9 cellular contexts compared by ENCODE assay signal in genomic region chr12:132561784-132562156, GRCh38. TPM values are rescaled to one million over a fixed set of nuclear protein-coding genes. Genes with fewer than 3 reads are reported as not detected.
DNase-seq lines count a peak whose midpoint lies in the region; ATAC-seq and TF ChIP-seq lines count a peak whose summit lies in the region.
"Had no signal": no experiment of that assay in that cellular context is flagged by ENCODE, and none has a peak within 500 bp of the region (broad histone marks: within the 10 kb centered on the region; RNA-seq: fewer than 3 reads in every experiment).

No MANE protein-coding gene starts in this region.

- peak; percentile 38 for TF ChIP-seq CTCF in OCI-LY1 (IDR thresholded peaks at IDR 0.05; ENCODE audit: low read length)
- TF ChIP-seq CTCF in fibroblast of lung (conservative IDR thresholded peaks at IDR 0.05 in 1 of 2, IDR thresholded peaks at IDR 0.05 in 1 of 2; ENCODE audit: low read depth in 1 of 2, low read length in 2 of 2), result peak; percentile 10 to 48
- no peak for TF ChIP-seq CTCF in vagina (IDR thresholded peaks at IDR 0.05)

- H3K4me1 ChIP-seq in ES-I3 (ENCODE audit: insufficient read depth, low read length) (no peaks in the 10 kb centered on the region; the same call in 1 of the 2 replicates), OCI-LY1 (ENCODE audit: insufficient read depth, low read length, severe bottlenecking) (peaks cover 13% of the 10 kb centered on the region), fibroblast of lung (ENCODE audit: control insufficient read depth, extremely low read depth, insufficient read depth, low read length) (no peaks in the 10 kb centered on the region), vagina (peaks cover 28% of the 10 kb centered on the region)

- no peak overlapping the region for H3K27ac ChIP-seq in OCI-LY1 (ENCODE audit: low read depth, low read length, poor library complexity, severe bottlenecking)
- H3K27ac ChIP-seq in fibroblast of lung (ENCODE audit: insufficient read depth, low read length), result no peak overlapping the region
- no peak overlapping the region for H3K27ac ChIP-seq in vagina

- H2AFZ ChIP-seq in OCI-LY1 (ENCODE audit: low read length) (no peak overlapping the region), fibroblast of lung (ENCODE audit: low read length) (no peak overlapping the region)

- DNase-seq in A172 (ENCODE audit: low spot score) (peak; percentile 27), fibroblast of lung (ENCODE audit: low read depth in 2 of 2) (no peak), vagina (ENCODE audit: extremely low spot score in 2 of 2) (no peak)
- no peak for DNase-seq in stimulated activated naive CD4-positive, alpha-beta T cell (lab: John Stamatoyannopoulos, UW)

- H4K20me1 ChIP-seq in OCI-LY1 (ENCODE audit: insufficient read depth, low read length) (no peaks in the 10 kb centered on the region), fibroblast of lung (ENCODE audit: control insufficient read depth, extremely low read depth, insufficient read depth, low read length) (no peaks in the 10 kb centered on the region)

- TF ChIP-seq POLR2A in vagina (IDR thresholded peaks at IDR 0.05), result no peak

- H3K36me3 ChIP-seq in ES-I3 (ENCODE audit: insufficient read depth, low read length) (no peaks in the 10 kb centered on the region), OCI-LY1 (ENCODE audit: insufficient read depth, low read length) (no peaks in the 10 kb centered on the region), fibroblast of lung (ENCODE audit: control insufficient read depth, insufficient read depth, low read length) (no peaks in the 10 kb centered on the region), vagina (no peaks in the 10 kb centered on the region)

- H3K9me3 ChIP-seq in ES-I3 (ENCODE audit: control insufficient read depth, insufficient read depth, low read length) (no peaks in the 10 kb centered on the region), OCI-LY1 (ENCODE audit: low read length) (no peaks in the 10 kb centered on the region), fibroblast of lung (ENCODE audit: control insufficient read depth, insufficient read depth, low read depth, low read length) (no peaks in the 10 kb centered on the region), vagina (no peaks in the 10 kb centered on the region)

- no peaks in the 10 kb centered on the region for H3F3A ChIP-seq in OCI-LY1 (ENCODE audit: insufficient read depth, low read length)

- H3K4me3 ChIP-seq in OCI-LY1 (ENCODE audit: low read depth, low read length, poor library complexity, severe bottlenecking) (no peak overlapping the region), fibroblast of lung (replicated peaks in 1 of 4; ENCODE audit: control extremely low read depth in 1 of 4, insufficient read depth in 1 of 4, low read depth in 3 of 4, low read length in 4 of 4) (no peak overlapping the region), vagina (no peak overlapping the region)

- no peaks in the 10 kb centered on the region for H3K9me2 ChIP-seq in OCI-LY1 (ENCODE audit: low read depth, low read length)

- intact Hi-C loops in vagina (cut with DNase I), result no loop called here

- H3K79me2 ChIP-seq in OCI-LY1 (ENCODE audit: insufficient read depth, low read length) (no peaks in the 10 kb centered on the region), fibroblast of lung (ENCODE audit: control insufficient read depth, insufficient read depth, low read length) (no peaks in the 10 kb centered on the region)

- H3K27me3 ChIP-seq in OCI-LY1 (ENCODE audit: insufficient read depth, low read length), result no peaks in the 10 kb centered on the region; the same call in 1 of the 2 replicates
- no peaks in the 10 kb centered on the region for H3K27me3 ChIP-seq in fibroblast of lung (ENCODE audit: control insufficient read depth, insufficient read depth, low read length)
- H3K27me3 ChIP-seq in vagina, result no peaks in the 10 kb centered on the region

- H3K9ac ChIP-seq in ES-I3 (ENCODE audit: low read depth, low read length), result peak overlapping the region; percentile 62; the same call in 1 of the 2 replicates
- H3K9ac ChIP-seq in OCI-LY1 (ENCODE audit: low read length), result no peak overlapping the region
- no peak overlapping the region for H3K9ac ChIP-seq in fibroblast of lung (ENCODE audit: insufficient read depth, low read length)

- ATAC-seq in GM19035 (IDR thresholded peaks at IDR 0.05; ENCODE audit: unreplicated experiment), result no peak
- no peak for ATAC-seq in HG02610 (IDR thresholded peaks at IDR 0.05; ENCODE audit: unreplicated experiment)

- peak overlapping the region; percentile 74; the same call in 1 of the 2 replicates for H3K4me2 ChIP-seq in OCI-LY1 (ENCODE audit: low read length)
- H3K4me2 ChIP-seq in fibroblast of lung (ENCODE audit: extremely low read depth, insufficient read depth, low read length), result no peak overlapping the region

RNA-seq across cellular contexts. Expression of gene LRCOL1, which starts 48.6 kb away (rescaled TPM):
- total RNA-seq in A172 (2014; rRNA removed; shearing (Covaris generic)), result 1.1 and 1.4 TPM in 2 replicates
- total RNA-seq in fibroblast of lung, result 0.17 TPM in 1 of 2 replicates, not detected in the other
- 0.15 TPM in 1 of 2 replicates, not detected in the other for polyA plus RNA-seq in fibroblast of lung
- 0.28 TPM in 1 of 2 replicates, not detected in the other for polyA plus RNA-seq in fibroblast of lung (2012)
- not detected in 2 replicates for polyA minus RNA-seq in fibroblast of lung (ENCODE audit: low replicate concordance)
- total RNA-seq in vagina, result not detected

RNA-seq across cellular contexts. Expression of gene P2RX2, which starts 56.8 kb away (rescaled TPM):
- total RNA-seq in A172 (2014; rRNA removed; shearing (Covaris generic)), result not detected in 2 replicates
- total RNA-seq in fibroblast of lung, result not detected in 2 replicates
- not detected in 2 replicates for polyA plus RNA-seq in fibroblast of lung
- not detected in 2 replicates for polyA plus RNA-seq in fibroblast of lung (2012)
- polyA minus RNA-seq in fibroblast of lung (ENCODE audit: low replicate concordance), result not detected in 2 replicates
- not detected for total RNA-seq in vagina
- total RNA-seq: dermis microvascular lymphatic vessel endothelial cell had no signal

Comparison
In these comparisons a context has a peak if more than half of its experiments do, and no peak if none do; other contexts are left out.
1. CTCF ChIP-seq: peak in OCI-LY1 (single experiment) and fibroblast of lung (2 of 2); none in vagina (0 of 3).